ENCODE assay signal across 2 cellular contexts in the genomic region with DNA sequence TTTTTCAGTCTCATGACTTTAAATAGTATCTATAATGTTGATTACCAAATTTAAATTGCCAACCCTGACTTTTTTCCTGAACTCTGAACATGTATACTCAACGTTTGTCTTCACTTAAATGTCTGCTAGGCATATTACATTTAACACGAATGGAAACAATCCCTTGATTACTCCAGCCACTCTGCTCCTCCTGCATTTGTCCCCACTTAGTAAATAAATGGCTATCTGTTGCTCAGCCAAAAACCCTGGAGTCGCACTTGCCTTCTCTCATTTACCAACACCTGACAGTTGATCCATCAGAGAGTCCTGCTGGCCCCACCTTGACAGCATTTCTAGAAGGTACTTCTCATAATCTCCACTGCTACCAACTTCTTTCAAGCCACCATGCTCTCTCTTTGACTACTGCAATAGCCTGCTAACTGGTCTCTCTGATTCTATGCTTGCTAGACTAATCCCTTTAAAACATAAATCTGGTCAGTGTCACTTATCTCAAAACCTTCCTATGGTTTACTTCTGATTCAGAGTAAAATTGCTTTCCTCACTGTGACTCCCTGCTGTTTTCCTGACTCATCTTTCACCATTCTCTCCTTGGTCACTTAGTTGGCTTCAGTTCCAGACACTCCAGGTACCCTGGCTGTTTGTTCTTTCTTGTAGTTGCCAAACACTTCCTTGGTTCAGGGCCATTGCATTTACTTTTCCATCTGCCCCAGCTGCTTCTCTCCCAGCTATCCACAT.
TF ChIP-seq lines count a peak whose summit lies in the region.

No MANE protein-coding gene starts in this region.

TF ChIP-seq in A549, 52 proteins besides CTCF, POLR2A, EP300 and RAD21 (continued from another document):
- TF ChIP-seq BHLHE40 (IDR thresholded peaks at IDR 0.05; ENCODE audit: low read depth, low read length) (no peak), HOXB13 (CRISPR knock-in tag; IDR thresholded peaks at IDR 0.05; ENCODE audit: low read depth) (no peak), MAFK (IDR thresholded peaks at IDR 0.05; ENCODE audit: partially characterized antibody) (peak; percentile 27), ZSCAN20 (CRISPR knock-in tag; IDR thresholded peaks at IDR 0.05) (no peak), KDM5A (IDR thresholded peaks at IDR 0.05) (no peak), HOXB5 (CRISPR knock-in tag; IDR thresholded peaks at IDR 0.05) (no peak), CHD4 (IDR thresholded peaks at IDR 0.05; ENCODE audit: borderline replicate concordance) (no peak), CEBPB (IDR thresholded peaks at IDR 0.05) (peak in 1 of 2 experiments; percentile 46; a peak in 1 of 4 replicates), ZNF302 (CRISPR knock-in tag; IDR thresholded peaks at IDR 0.05) (no peak), RFX5 (IDR thresholded peaks at IDR 0.05) (no peak), HOXA7 (CRISPR knock-in tag; IDR thresholded peaks at IDR 0.05) (no peak), NFE2L2 (conservative IDR thresholded peaks at IDR 0.05; ENCODE audit: low read length) (no peak), EHMT2 (IDR thresholded peaks at IDR 0.05; ENCODE audit: low read depth) (no peak), GATA3 (IDR thresholded peaks at IDR 0.05; ENCODE audit: borderline replicate concordance) (peak; percentile 47; the same call in 1 of the 2 replicates), FOSL2 (IDR thresholded peaks at IDR 0.05) (0 out of 2 replicates have a peak, but pooled peaks have one; percentile 13), FOSL2 (CRISPR knock-in tag; IDR thresholded peaks at IDR 0.05) (peak; percentile 16; the same call in 1 of the 2 replicates), NPAS2 (CRISPR knock-in tag; IDR thresholded peaks at IDR 0.05; ENCODE audit: borderline replicate concordance) (no peak), FOSB (CRISPR knock-in tag; IDR thresholded peaks at IDR 0.05) (no peak), POLR2AphosphoS2 (conservative IDR thresholded peaks at IDR 0.05; ENCODE audit: low read length) (no peak), CBX8 (IDR thresholded peaks at IDR 0.05) (no peak), CHD2 (IDR thresholded peaks at IDR 0.05; ENCODE audit: low read length, partially characterized antibody) (no peak)
- TF ChIP-seq, protein P1, sequence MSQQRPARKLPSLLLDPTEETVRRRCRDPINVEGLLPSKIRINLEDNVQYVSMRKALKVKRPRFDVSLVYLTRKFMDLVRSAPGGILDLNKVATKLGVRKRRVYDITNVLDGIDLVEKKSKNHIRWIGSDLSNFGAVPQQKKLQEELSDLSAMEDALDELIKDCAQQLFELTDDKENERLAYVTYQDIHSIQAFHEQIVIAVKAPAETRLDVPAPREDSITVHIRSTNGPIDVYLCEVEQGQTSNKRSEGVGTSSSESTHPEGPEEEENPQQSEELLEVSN (IDR thresholded peaks at IDR 0.05; ENCODE audit: borderline replicate concordance, low read depth), result no peak
- TF ChIP-seq, protein P2, sequence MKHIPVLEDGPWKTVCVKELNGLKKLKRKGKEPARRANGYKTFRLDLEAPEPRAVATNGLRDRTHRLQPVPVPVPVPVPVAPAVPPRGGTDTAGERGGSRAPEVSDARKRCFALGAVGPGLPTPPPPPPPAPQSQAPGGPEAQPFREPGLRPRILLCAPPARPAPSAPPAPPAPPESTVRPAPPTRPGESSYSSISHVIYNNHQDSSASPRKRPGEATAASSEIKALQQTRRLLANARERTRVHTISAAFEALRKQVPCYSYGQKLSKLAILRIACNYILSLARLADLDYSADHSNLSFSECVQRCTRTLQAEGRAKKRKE (CRISPR knock-in tag; IDR thresholded peaks at IDR 0.05; ENCODE audit: low read depth), result no peak
- TF ChIP-seq, protein P3, sequence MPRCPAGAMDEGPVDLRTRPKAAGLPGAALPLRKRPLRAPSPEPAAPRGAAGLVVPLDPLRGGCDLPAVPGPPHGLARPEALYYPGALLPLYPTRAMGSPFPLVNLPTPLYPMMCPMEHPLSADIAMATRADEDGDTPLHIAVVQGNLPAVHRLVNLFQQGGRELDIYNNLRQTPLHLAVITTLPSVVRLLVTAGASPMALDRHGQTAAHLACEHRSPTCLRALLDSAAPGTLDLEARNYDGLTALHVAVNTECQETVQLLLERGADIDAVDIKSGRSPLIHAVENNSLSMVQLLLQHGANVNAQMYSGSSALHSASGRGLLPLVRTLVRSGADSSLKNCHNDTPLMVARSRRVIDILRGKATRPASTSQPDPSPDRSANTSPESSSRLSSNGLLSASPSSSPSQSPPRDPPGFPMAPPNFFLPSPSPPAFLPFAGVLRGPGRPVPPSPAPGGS (IDR thresholded peaks at IDR 0.05), result no peak
- TF ChIP-seq, protein P4, sequence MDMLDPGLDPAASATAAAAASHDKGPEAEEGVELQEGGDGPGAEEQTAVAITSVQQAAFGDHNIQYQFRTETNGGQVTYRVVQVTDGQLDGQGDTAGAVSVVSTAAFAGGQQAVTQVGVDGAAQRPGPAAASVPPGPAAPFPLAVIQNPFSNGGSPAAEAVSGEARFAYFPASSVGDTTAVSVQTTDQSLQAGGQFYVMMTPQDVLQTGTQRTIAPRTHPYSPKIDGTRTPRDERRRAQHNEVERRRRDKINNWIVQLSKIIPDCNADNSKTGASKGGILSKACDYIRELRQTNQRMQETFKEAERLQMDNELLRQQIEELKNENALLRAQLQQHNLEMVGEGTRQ (IDR thresholded peaks at IDR 0.05), result no peak
- TF ChIP-seq, protein P5, sequence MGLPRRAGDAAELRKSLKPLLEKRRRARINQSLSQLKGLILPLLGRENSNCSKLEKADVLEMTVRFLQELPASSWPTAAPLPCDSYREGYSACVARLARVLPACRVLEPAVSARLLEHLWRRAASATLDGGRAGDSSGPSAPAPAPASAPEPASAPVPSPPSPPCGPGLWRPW (IDR thresholded peaks at IDR 0.05), result no peak

TF ChIP-seq in HCT116, 20 proteins besides CTCF, POLR2A, EP300 and RAD21 (continued from another document):
- TF ChIP-seq, protein P6, sequence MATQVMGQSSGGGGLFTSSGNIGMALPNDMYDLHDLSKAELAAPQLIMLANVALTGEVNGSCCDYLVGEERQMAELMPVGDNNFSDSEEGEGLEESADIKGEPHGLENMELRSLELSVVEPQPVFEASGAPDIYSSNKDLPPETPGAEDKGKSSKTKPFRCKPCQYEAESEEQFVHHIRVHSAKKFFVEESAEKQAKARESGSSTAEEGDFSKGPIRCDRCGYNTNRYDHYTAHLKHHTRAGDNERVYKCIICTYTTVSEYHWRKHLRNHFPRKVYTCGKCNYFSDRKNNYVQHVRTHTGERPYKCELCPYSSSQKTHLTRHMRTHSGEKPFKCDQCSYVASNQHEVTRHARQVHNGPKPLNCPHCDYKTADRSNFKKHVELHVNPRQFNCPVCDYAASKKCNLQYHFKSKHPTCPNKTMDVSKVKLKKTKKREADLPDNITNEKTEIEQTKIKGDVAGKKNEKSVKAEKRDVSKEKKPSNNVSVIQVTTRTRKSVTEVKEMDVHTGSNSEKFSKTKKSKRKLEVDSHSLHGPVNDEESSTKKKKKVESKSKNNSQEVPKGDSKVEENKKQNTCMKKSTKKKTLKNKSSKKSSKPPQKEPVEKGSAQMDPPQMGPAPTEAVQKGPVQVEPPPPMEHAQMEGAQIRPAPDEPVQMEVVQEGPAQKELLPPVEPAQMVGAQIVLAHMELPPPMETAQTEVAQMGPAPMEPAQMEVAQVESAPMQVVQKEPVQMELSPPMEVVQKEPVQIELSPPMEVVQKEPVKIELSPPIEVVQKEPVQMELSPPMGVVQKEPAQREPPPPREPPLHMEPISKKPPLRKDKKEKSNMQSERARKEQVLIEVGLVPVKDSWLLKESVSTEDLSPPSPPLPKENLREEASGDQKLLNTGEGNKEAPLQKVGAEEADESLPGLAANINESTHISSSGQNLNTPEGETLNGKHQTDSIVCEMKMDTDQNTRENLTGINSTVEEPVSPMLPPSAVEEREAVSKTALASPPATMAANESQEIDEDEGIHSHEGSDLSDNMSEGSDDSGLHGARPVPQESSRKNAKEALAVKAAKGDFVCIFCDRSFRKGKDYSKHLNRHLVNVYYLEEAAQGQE (IDR thresholded peaks at IDR 0.05; ENCODE audit: low read depth), result no peak
- TF ChIP-seq CBX3 (IDR thresholded peaks at IDR 0.05; ENCODE audit: low read depth), result 0 out of 2 replicates have a peak, but pooled peaks have one; percentile 26
- no peak for TF ChIP-seq SIN3A (IDR thresholded peaks at IDR 0.05; ENCODE audit: low read depth)
- no peak for TF ChIP-seq ZFX (IDR thresholded peaks at IDR 0.05)
- TF ChIP-seq EGR1 (IDR thresholded peaks at IDR 0.05; ENCODE audit: low read depth), result no peak
- TF ChIP-seq JUND (IDR thresholded peaks at IDR 0.05), result peak; percentile 47
- no peak for TF ChIP-seq ELF1 (IDR thresholded peaks at IDR 0.05; ENCODE audit: borderline replicate concordance, low read depth)
- TF ChIP-seq, protein P7, sequence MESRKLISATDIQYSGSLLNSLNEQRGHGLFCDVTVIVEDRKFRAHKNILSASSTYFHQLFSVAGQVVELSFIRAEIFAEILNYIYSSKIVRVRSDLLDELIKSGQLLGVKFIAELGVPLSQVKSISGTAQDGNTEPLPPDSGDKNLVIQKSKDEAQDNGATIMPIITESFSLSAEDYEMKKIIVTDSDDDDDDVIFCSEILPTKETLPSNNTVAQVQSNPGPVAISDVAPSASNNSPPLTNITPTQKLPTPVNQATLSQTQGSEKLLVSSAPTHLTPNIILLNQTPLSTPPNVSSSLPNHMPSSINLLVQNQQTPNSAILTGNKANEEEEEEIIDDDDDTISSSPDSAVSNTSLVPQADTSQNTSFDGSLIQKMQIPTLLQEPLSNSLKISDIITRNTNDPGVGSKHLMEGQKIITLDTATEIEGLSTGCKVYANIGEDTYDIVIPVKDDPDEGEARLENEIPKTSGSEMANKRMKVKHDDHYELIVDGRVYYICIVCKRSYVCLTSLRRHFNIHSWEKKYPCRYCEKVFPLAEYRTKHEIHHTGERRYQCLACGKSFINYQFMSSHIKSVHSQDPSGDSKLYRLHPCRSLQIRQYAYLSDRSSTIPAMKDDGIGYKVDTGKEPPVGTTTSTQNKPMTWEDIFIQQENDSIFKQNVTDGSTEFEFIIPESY (IDR thresholded peaks at IDR 0.05; ENCODE audit: extremely low read depth, insufficient replicate concordance, low read length), result no peak
- peak; percentile 45; the same call in 1 of the 2 replicates for TF ChIP-seq SP1 (IDR thresholded peaks at IDR 0.05; ENCODE audit: low read depth)
- TF ChIP-seq POLR2AphosphoS5 (IDR thresholded peaks at IDR 0.05; ENCODE audit: low read depth, low read length), result no peak
- TF ChIP-seq SRF (IDR thresholded peaks at IDR 0.05; ENCODE audit: low read depth), result no peak
- peak; percentile 58 for TF ChIP-seq TCF7L2 (IDR thresholded peaks at IDR 0.05; ENCODE audit: borderline replicate concordance, extremely low read depth, insufficient read depth, insufficient read length)
TF ChIP-seq in HCT116: peak in this region for 6.
